Comparison of ENCODE assay signal across 26 cellular contexts in the genomic region with DNA sequence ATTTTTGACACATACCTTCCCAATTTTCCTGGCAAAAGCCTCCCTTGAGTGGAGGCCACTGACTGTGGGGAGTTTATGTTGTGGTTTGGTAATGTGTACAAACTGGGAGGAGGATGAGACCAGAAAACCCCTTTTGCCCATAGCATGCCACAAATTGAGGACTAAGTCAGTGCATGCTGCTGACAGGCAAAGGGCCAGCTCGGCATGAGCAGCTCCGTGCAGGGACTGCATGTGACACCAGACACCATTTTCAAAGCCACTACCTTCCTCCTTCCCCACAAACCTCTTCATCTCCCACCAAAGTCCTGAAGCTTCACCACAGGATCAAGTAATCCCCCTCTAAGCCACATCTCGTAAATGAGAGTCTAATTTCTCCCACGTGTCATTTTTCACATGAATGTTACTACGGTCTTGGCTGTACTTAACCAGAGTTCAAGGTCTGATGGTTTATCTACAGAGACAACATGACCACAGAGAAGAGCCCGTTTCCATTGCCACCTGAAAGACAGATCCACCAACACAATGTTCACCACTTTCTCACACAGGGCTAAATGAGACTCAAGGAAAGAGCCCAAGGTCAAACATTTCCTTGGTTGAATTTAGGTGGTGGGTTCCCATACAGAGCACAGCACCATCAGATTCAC.
DNase-seq lines count a peak whose midpoint lies in the region; ATAC-seq, FAIRE-seq and TF ChIP-seq lines count a peak whose summit lies in the region.
"Had no signal": no experiment of that assay in that cellular context is flagged by ENCODE, and none has a peak within 500 bp of the region (broad histone marks: within the 10 kb centered on the region; RNA-seq: fewer than 3 reads in every experiment).

No MANE protein-coding gene starts in this region.

- no peaks in the 10 kb centered on the region for H3K36me3 ChIP-seq in pancreas
- H3K36me3 ChIP-seq in Peyer's patch = no peaks in the 10 kb centered on the region
- H3K36me3 ChIP-seq in Caco-2 (ENCODE audit: control insufficient read depth, insufficient read depth, low read length) = no peaks in the 10 kb centered on the region
- H3K36me3 ChIP-seq: heart right ventricle had no signal

- peak; percentile 20 for DNase-seq in NCI-H2107 treated with DMSO at 0.1 percent for 48 hours (lab: John Stamatoyannopoulos, UW; ENCODE audit: unreplicated experiment)
- no peak for DNase-seq in NCI-H2107 (lab: John Stamatoyannopoulos, UW)
- peak; percentile 8 for DNase-seq in UCSD-AML1 (lab: John Stamatoyannopoulos, UW; ENCODE audit: unreplicated experiment)
- no peak for DNase-seq in pancreas
- no peak for DNase-seq in Peyer's patch
- DNase-seq in Caco-2 = no peak
- DNase-seq: activated T-cell treated with anti-CD3 and anti-CD28 coated beads, Interleukin-2, amount 50 U/mL, for 72 hours; endodermal cell; GF-D8; heart right ventricle; mammary epithelial cell; natural killer cell; NCI-H526; SK-N-SH; stimulated activated CD4-positive, alpha-beta T cell treated with anti-CD3 and anti-CD28 coated beads, Interleukin-4, amount 100 ng/mL, for 4 hours had no signal

- WGBS in pancreas, 2 donors = 17 to 21% methylated on average over 6 of the region's 6 CpGs

- ATAC-seq in HG03175 (IDR thresholded peaks at IDR 0.05; ENCODE audit: unreplicated experiment) = peak; percentile 49
- ATAC-seq in pancreas = peak in 3 of 4 donors; percentile 8 to 26 (median 22)
- ATAC-seq in GM21367 (IDR thresholded peaks at IDR 0.05; ENCODE audit: unreplicated experiment) = no peak
- ATAC-seq: activated CD4-positive, CD25-positive, alpha-beta regulatory T cell treated with anti-CD3 and anti-CD28 coated beads, Interleukin-2, amount 50 U/mL, for 24 hours; activated naive CD4-positive, alpha-beta T cell treated with anti-CD3 and anti-CD28 coated beads, Interleukin-2, amount 50 U/mL, for 72 hours; activated T-cell treated with anti-CD3 and anti-CD28 coated beads, Interleukin-2, amount 50 U/mL, for 72 hours; natural killer cell; Panc1 had no signal

- POLR2A ChIA-PET in Caco-2 (lab: Charles Lee) = no interaction called here

- no peaks in the 10 kb centered on the region for H3K4me1 Mint-ChIP-seq in Caco-2 (ENCODE audit: low read depth, unreplicated experiment)
- H3K4me1 Mint-ChIP-seq: natural killer cell had no signal

- TF ChIP-seq CTCF in pancreas (IDR thresholded peaks at IDR 0.05) (no peak), Peyer's patch (IDR thresholded peaks at IDR 0.05) (no peak), Caco-2 (IDR thresholded peaks at IDR 0.05; ENCODE audit: insufficient read depth in 1 of 2, low read depth in 1 of 2, low read length in 1 of 2, severe bottlenecking in 1 of 2, unreplicated experiment in 1 of 2) (no peak)

- FAIRE-seq in pancreas (lab: Jason Lieb, UNC) = no peak
- FAIRE-seq: astrocyte, D721Med, GM12892 had no signal

- H3K27ac Mint-ChIP-seq in Caco-2 (ENCODE audit: unreplicated experiment) = no peak overlapping the region
- H3K27ac Mint-ChIP-seq: activated naive CD4-positive, alpha-beta T cell treated with anti-CD3 and anti-CD28 coated beads, Interleukin-2, amount 50 U/mL, for 72 hours; activated T-cell treated with anti-CD3 and anti-CD28 coated beads, Interleukin-2, amount 50 U/mL, for 72 hours; endodermal cell; natural killer cell; T-helper 2 cell treated with Interferon-gamma antibody and Interleukin-4, amounts not matched to agents 5 μg/mL and 100 μg/mL, for 36 hours had no signal

- no TSS peak for BruUV-seq in Caco-2 (replicated peaks; lab: Mats Ljungman, UMichigan)

- intact Hi-C loops in pancreas (cut with DNase I) = no loop called here
- intact Hi-C loops in Caco-2 (cut with micrococcal nuclease; ENCODE audit: unreplicated experiment) = no loop called here

- H3K36me3 Mint-ChIP-seq in Caco-2 (ENCODE audit: insufficient read depth, unreplicated experiment) = no peaks in the 10 kb centered on the region
- H3K36me3 Mint-ChIP-seq: activated naive CD4-positive, alpha-beta T cell treated with anti-CD3 and anti-CD28 coated beads, Interleukin-2, amount 50 U/mL, for 72 hours; natural killer cell had no signal

- H3K27me3 Mint-ChIP-seq in Caco-2 (ENCODE audit: insufficient read depth, unreplicated experiment) = no peaks in the 10 kb centered on the region

- no peaks in the 10 kb centered on the region for H3K9me3 Mint-ChIP-seq in Caco-2 (ENCODE audit: unreplicated experiment)
- H3K9me3 Mint-ChIP-seq: activated T-cell treated with anti-CD3 and anti-CD28 coated beads, Interleukin-2, amount 50 U/mL, for 72 hours; endodermal cell; T-helper 2 cell treated with Interferon-gamma antibody and Interleukin-4, amounts not matched to agents 5 μg/mL and 100 μg/mL, for 36 hours had no signal

- CTCF ChIA-PET in Caco-2 (lab: Charles Lee) = no interaction called here

- H3K27ac ChIP-seq in pancreas (peak overlapping the region in 2 of 4 donors; percentile 42 to 51), Peyer's patch (no peak overlapping the region)
- H3K27ac ChIP-seq: 22Rv1 had no signal

- no peak overlapping the region for H3K4me3 ChIP-seq in pancreas
- no peak overlapping the region for H3K4me3 ChIP-seq in Peyer's patch
- no peak overlapping the region for H3K4me3 ChIP-seq in Caco-2 (ENCODE audit: low read depth, low read length)
- H3K4me3 ChIP-seq: heart right ventricle, smooth muscle cell had no signal

- H3K4me1 ChIP-seq in pancreas (peaks cover 63 to 79% (median 76%) of the 10 kb centered on the region in 3 donors), Peyer's patch (peaks cover 0 to 28% (median 0%) of the 10 kb centered on the region in 4 donors), Caco-2 (no peaks in the 10 kb centered on the region)

- no peaks in the 10 kb centered on the region for H3K27me3 ChIP-seq in pancreas
- H3K27me3 ChIP-seq in Peyer's patch = no peaks in the 10 kb centered on the region
- H3K27me3 ChIP-seq in Caco-2 (replicated peaks; ENCODE audit: control insufficient read depth, insufficient read depth, low read length) = no peaks in the 10 kb centered on the region
- H3K27me3 ChIP-seq: heart right ventricle had no signal

- no peak overlapping the region for H3K4me3 Mint-ChIP-seq in Caco-2 (ENCODE audit: unreplicated experiment)
- H3K4me3 Mint-ChIP-seq: activated T-cell treated with anti-CD3 and anti-CD28 coated beads, Interleukin-2, amount 50 U/mL, for 72 hours; endodermal cell; natural killer cell; T-helper 2 cell treated with Interferon-gamma antibody and Interleukin-4, amounts not matched to agents 5 μg/mL and 100 μg/mL, for 36 hours had no signal

- no peaks in the 10 kb centered on the region for H3K9me3 ChIP-seq in pancreas
- no peaks in the 10 kb centered on the region for H3K9me3 ChIP-seq in Peyer's patch
- H3K9me3 ChIP-seq in Caco-2 = no peaks in the 10 kb centered on the region
- H3K9me3 ChIP-seq: heart right ventricle, SK-N-SH had no signal

- no peak for TF ChIP-seq POLR2A in Peyer's patch (IDR thresholded peaks at IDR 0.05)

Comparison
In these comparisons a context has a peak if more than half of its experiments do, and no peak if none do; other contexts are left out.
1. DNase-seq: peak in NCI-H2107 treated with DMSO at 0.1 percent for 48 hours (single experiment) and UCSD-AML1 (single experiment); none in NCI-H2107 (single experiment), pancreas (0 of 6), Peyer's patch (0 of 3) and Caco-2 (0 of 2).